In genomic region chr9:98520221-98520920, GRCh38 we compare ENCODE assay signal across 22 cellular contexts.
DNase-seq lines count a peak whose midpoint lies in the region; TF ChIP-seq lines count a peak whose summit lies in the region.
"Had no signal": no experiment of that assay in that cellular context is flagged by ENCODE, and none has a peak within 500 bp of the region (broad histone marks: within the 10 kb centered on the region; RNA-seq: fewer than 3 reads in every experiment).

No MANE protein-coding gene starts in this region.

- TF ChIP-seq POLR2A in prostate gland (IDR thresholded peaks at IDR 0.05) = no peak

- H3K4me3 Mint-ChIP-seq in endodermal cell = no peak overlapping the region
- H3K4me3 Mint-ChIP-seq: activated naive CD4-positive, alpha-beta T cell treated with anti-CD3 and anti-CD28 coated beads for 36 hours; activated T-cell treated with anti-CD3 and anti-CD28 coated beads, Interleukin-2, amount 50 U/mL, for 4 hours; central memory CD8-positive, alpha-beta T cell; immature natural killer cell; neural progenitor cell; stimulated activated naive CD8-positive, alpha-beta T cell treated with anti-CD3 and anti-CD28 coated beads, Interleukin-15, amount 100 ng/mL, for 72 hours; type B pancreatic cell had no signal

- no peak overlapping the region for H3K9ac ChIP-seq in endodermal cell (ENCODE audit: extremely low read depth, low read length, poor library complexity, severe bottlenecking)
- H3K9ac ChIP-seq: BLaER1 treated with 17β-estradiol and CSF1 and Interleukin-3, amounts not matched to agents 10 nM and 100 nM; neural progenitor cell had no signal

- no peaks in the 10 kb centered on the region for H3K4me1 ChIP-seq in endodermal cell (ENCODE audit: control insufficient read depth, insufficient read depth, low read length)
- H3K4me1 ChIP-seq in prostate gland (replicated peaks) = no peaks in the 10 kb centered on the region
- H3K4me1 ChIP-seq: neural progenitor cell had no signal

- TF ChIP-seq CTCF in endodermal cell (conservative IDR thresholded peaks at IDR 0.05) = no peak
- TF ChIP-seq CTCF in prostate gland (IDR thresholded peaks at IDR 0.05) = no peak

- H3K4me1 Mint-ChIP-seq in endodermal cell = no peaks in the 10 kb centered on the region
- H3K4me1 Mint-ChIP-seq: central memory CD8-positive, alpha-beta T cell; immature natural killer cell; neural progenitor cell; stimulated activated naive CD8-positive, alpha-beta T cell treated with anti-CD3 and anti-CD28 coated beads, Interleukin-15, amount 100 ng/mL, for 72 hours had no signal

- H3K9me3 ChIP-seq in endodermal cell (ENCODE audit: control insufficient read depth, low read length) (no peaks in the 10 kb centered on the region), prostate gland (no peaks in the 10 kb centered on the region)
- H3K9me3 ChIP-seq: BLaER1 treated with 17β-estradiol and CSF1 and Interleukin-3, amounts not matched to agents 10 nM and 100 nM had no signal

- no peaks in the 10 kb centered on the region for H3K36me3 Mint-ChIP-seq in endodermal cell (ENCODE audit: low read depth)
- H3K36me3 Mint-ChIP-seq: immature natural killer cell, neural progenitor cell, type B pancreatic cell had no signal

- H3K27ac Mint-ChIP-seq in endodermal cell = no peak overlapping the region
- H3K27ac Mint-ChIP-seq: activated naive CD4-positive, alpha-beta T cell treated with anti-CD3 and anti-CD28 coated beads for 36 hours; immature natural killer cell; neural progenitor cell; progenitor cell of endocrine pancreas; stimulated activated naive CD8-positive, alpha-beta T cell treated with anti-CD3 and anti-CD28 coated beads, Interleukin-15, amount 100 ng/mL, for 72 hours; type B pancreatic cell had no signal

- no peaks in the 10 kb centered on the region for H3K9me3 Mint-ChIP-seq in endodermal cell
- H3K9me3 Mint-ChIP-seq: activated naive CD4-positive, alpha-beta T cell treated with anti-CD3 and anti-CD28 coated beads for 36 hours; activated T-cell treated with anti-CD3 and anti-CD28 coated beads, Interleukin-2, amount 50 U/mL, for 4 hours; central memory CD8-positive, alpha-beta T cell; immature natural killer cell; type B pancreatic cell had no signal

- no peak overlapping the region for H3K27ac ChIP-seq in endodermal cell (ENCODE audit: low read depth, low read length)
- H3K27ac ChIP-seq in prostate gland = no peak overlapping the region
- H3K27ac ChIP-seq: BLaER1 treated with 17β-estradiol and CSF1 and Interleukin-3, amounts not matched to agents 10 nM and 100 nM; HL-60; neural progenitor cell had no signal

- WGBS in endodermal cell (ENCODE audit: insufficient coverage in 1 of 2, insufficient read length in 1 of 2), 2 experiments = 88 to 90% methylated on average over 4 to 7 of the region's 7 CpGs
- 64% methylated on average over 7 of the region's 7 CpGs for WGBS in prostate gland

- H3K27me3 ChIP-seq in endodermal cell (ENCODE audit: control insufficient read depth, insufficient read depth, low read length, poor library complexity, severe bottlenecking) = no peaks in the 10 kb centered on the region
- H3K27me3 ChIP-seq in prostate gland (replicated peaks; ENCODE audit: insufficient read depth) = no peaks in the 10 kb centered on the region
- H3K27me3 ChIP-seq: BLaER1 treated with 17β-estradiol and CSF1 and Interleukin-3, amounts not matched to agents 10 nM and 100 nM had no signal

- H3K4me3 ChIP-seq in endodermal cell (ENCODE audit: low read length) = no peak overlapping the region
- H3K4me3 ChIP-seq in skeletal muscle cell (ENCODE audit: low read depth, low read length) = no peak overlapping the region
- H3K4me3 ChIP-seq in prostate gland = no peak overlapping the region
- H3K4me3 ChIP-seq: BLaER1 treated with 17β-estradiol and CSF1 and Interleukin-3, amounts not matched to agents 10 nM and 100 nM; GM12878; neural progenitor cell had no signal

- H3K36me3 ChIP-seq in endodermal cell (ENCODE audit: control insufficient read depth, insufficient read depth, low read length) = no peaks in the 10 kb centered on the region
- H3K36me3 ChIP-seq in prostate gland = no peaks in the 10 kb centered on the region
- H3K36me3 ChIP-seq: BLaER1 treated with 17β-estradiol and CSF1 and Interleukin-3, amounts not matched to agents 10 nM and 100 nM; neural progenitor cell had no signal

- intact Hi-C loops in prostate gland (cut with DNase I) = no loop called here

- peaks cover 2% of the 10 kb centered on the region for H3K27me3 Mint-ChIP-seq in endodermal cell (ENCODE audit: insufficient read depth)

- DNase-seq in EL = peak; percentile 29
- DNase-seq in NCI-H2171 treated with DMSO at 0.1 percent for 48 hours (lab: John Stamatoyannopoulos, UW) = peak; percentile 97
- DNase-seq in endodermal cell = peak; percentile 16
- peak; percentile 21 for DNase-seq in skeletal muscle cell (ENCODE audit: low read depth)
- no peak for DNase-seq in prostate gland (ENCODE audit: low spot score)
- DNase-seq in amygdala (lab: John Stamatoyannopoulos, UW) = no peak
- DNase-seq in COLO829 (ENCODE audit: low spot score) = no peak
- DNase-seq: activated CD8-positive, alpha-beta memory T cell treated with anti-CD3 and anti-CD28 coated beads for 24 hours; activated naive CD4-positive, alpha-beta T cell treated with anti-CD3 and anti-CD28 coated beads for 36 hours; activated T-cell treated with anti-CD3 and anti-CD28 coated beads, Interleukin-2, amount 50 U/mL, for 4 hours; immature natural killer cell; NCI-H146; small intestine; stimulated activated CD4-positive, alpha-beta T cell treated with anti-CD3 and anti-CD28 coated beads, Interleukin-4, amount 100 ng/mL, for 1 hour; stimulated activated naive CD8-positive, alpha-beta T cell treated with anti-CD3 and anti-CD28 coated beads, Interleukin-15, amount 100 ng/mL, for 72 hours had no signal

Comparison
In these comparisons a context has a peak if more than half of its experiments do, and no peak if none do; other contexts are left out.
1. DNase-seq: peak in EL (single experiment), NCI-H2171 treated with DMSO at 0.1 percent for 48 hours (single experiment), endodermal cell (single experiment) and skeletal muscle cell (single experiment); none in prostate gland (single experiment), amygdala (0 of 56) and COLO829 (single experiment).